In the genomic region with DNA sequence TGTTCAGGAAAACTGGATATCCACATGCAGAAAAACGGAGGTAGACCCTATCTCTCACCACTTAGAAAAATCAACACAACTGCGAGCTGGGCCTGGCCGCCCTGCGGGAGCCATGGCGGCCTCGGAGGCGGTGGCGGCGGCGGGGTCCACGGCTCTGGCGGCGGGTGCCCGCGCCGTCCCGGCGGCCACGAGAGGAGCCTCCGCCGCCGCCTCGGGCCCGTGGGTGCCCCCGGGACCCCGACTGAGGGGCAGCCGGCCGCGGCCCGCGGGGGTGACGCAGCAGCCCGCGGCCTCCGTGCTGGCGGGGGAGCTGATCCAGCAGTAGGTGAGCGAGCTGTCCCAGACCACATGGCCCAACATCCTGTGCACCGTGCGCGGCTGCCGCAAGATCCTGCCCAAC, we compare ENCODE assay signal across 38 cellular contexts.
"Had no signal": no experiment of that assay in that cellular context is flagged by ENCODE, and none has a peak within 500 bp of the region (broad histone marks: within the 10 kb centered on the region; RNA-seq: fewer than 3 reads in every experiment).

No MANE protein-coding gene starts in this region.

- H3K27ac ChIP-seq: adrenal gland, ascending aorta, body of pancreas, brain microvascular endothelial cell, breast epithelium, cardiac muscle cell had no signal

- H3K36me3 ChIP-seq: adrenal gland, ascending aorta, brain microvascular endothelial cell, breast epithelium, cardiac muscle cell had no signal

- H3K4me3 Mint-ChIP-seq: activated naive CD4-positive, alpha-beta T cell treated with anti-CD3 and anti-CD28 coated beads for 36 hours; activated naive CD4-positive, alpha-beta T cell treated with anti-CD3 and anti-CD28 coated beads, Interleukin-2, amount 10 ng/mL, durations not matched to agents 7 days and 5 days; activated naive CD4-positive, alpha-beta T cell treated with anti-CD3 and anti-CD28 coated beads, Interleukin-2, amount 50 U/mL, for 24 hours; activated naive CD8-positive, alpha-beta T cell; activated naive CD8-positive, alpha-beta T cell treated with anti-CD3 and anti-CD28 coated beads for 36 hours; activated naive CD8-positive, alpha-beta T cell treated with anti-CD3 and anti-CD28 coated beads, Interleukin-2, amount 10 ng/mL, durations not matched to agents 7 days and 5 days; activated naive CD8-positive, alpha-beta T cell treated with anti-CD3 and anti-CD28 coated beads, Interleukin-2, amount 50 U/mL, for 24 hours; activated T-cell treated with anti-CD3 and anti-CD28 coated beads, Interleukin-2, amount 50 U/mL, for 24 hours; activated T-cell treated with anti-CD3 and anti-CD28 coated beads, Interleukin-2, amount 50 U/mL, for 4 hours; activated T-cell treated with anti-CD3 and anti-CD28 coated beads, Interleukin-2, amount 50 U/mL, for 72 hours; activated T-helper 1 cell treated with anti-CD3 and anti-CD28 coated beads, Interleukin-12 subunit alpha, Interleukin-12 subunit beta, Interleukin-2, Interleukin-4 antibody, amounts not matched to agents 30 ng/mL and 10 ng/mL and 1 ng/mL, durations not matched to agents 14 hours and 24 hours and 36 hours; activated T-helper 17 cell treated with anti-CD3 and anti-CD28 coated beads, Interleukin-2, amount 50 U/mL, for 72 hours; brain; central memory CD8-positive, alpha-beta T cell had no signal

- DNase-seq: activated effector memory CD4-positive, alpha-beta T cell treated with anti-CD3 and anti-CD28 coated beads, Interleukin-2, amount 50 U/mL, for 16 hours; activated effector memory CD4-positive, alpha-beta T cell treated with Interleukin-2 at 50 U/mL for 16 hours; activated gamma-delta T cell; activated gamma-delta T cell treated with Interleukin-2 at 50 U/mL for 16 hours; activated naive CD4-positive, alpha-beta T cell; activated naive CD4-positive, alpha-beta T cell treated with anti-CD3 and anti-CD28 coated beads for 36 hours; activated naive CD4-positive, alpha-beta T cell treated with anti-CD3 and anti-CD28 coated beads, Interleukin-2, amount 10 ng/mL, durations not matched to agents 7 days and 5 days; activated naive CD4-positive, alpha-beta T cell treated with anti-CD3 and anti-CD28 coated beads, Interleukin-2, amount 50 U/mL, for 16 hours; activated naive CD4-positive, alpha-beta T cell treated with Interleukin-2 at 50 U/mL for 16 hours; activated naive CD8-positive, alpha-beta T cell treated with anti-CD3 and anti-CD28 coated beads for 36 hours; activated naive CD8-positive, alpha-beta T cell treated with anti-CD3 and anti-CD28 coated beads, Interleukin-2, amount 10 ng/mL, durations not matched to agents 7 days and 5 days; activated naive CD8-positive, alpha-beta T cell treated with anti-CD3 and anti-CD28 coated beads, Interleukin-2, amount 50 U/mL, for 24 hours; activated T-cell treated with anti-CD3 and anti-CD28 coated beads for 4 hours; activated T-cell treated with anti-CD3 and anti-CD28 coated beads, Interleukin-2, amount 50 U/mL, for 1 hour; activated T-cell treated with anti-CD3 and anti-CD28 coated beads, Interleukin-2, amount 50 U/mL, for 24 hours; activated T-cell treated with anti-CD3 and anti-CD28 coated beads, Interleukin-2, amount 50 U/mL, for 4 hours; activated T-cell treated with anti-CD3 and anti-CD28 coated beads, Interleukin-2, amount 50 U/mL, for 48 hours; activated T-cell treated with anti-CD3 and anti-CD28 coated beads, Interleukin-2, amount 50 U/mL, for 72 hours; adrenal gland; amniotic stem cell; amygdala; anterior cingulate cortex; aorta; body of pancreas; brain microvascular endothelial cell; caudate nucleus; central memory CD4-positive, alpha-beta T cell; cerebellar nuclear complex had no signal

- H3K4me1 Mint-ChIP-seq: activated naive CD8-positive, alpha-beta T cell treated with anti-CD3 and anti-CD28 coated beads, Interleukin-2, amount 50 U/mL, for 24 hours; activated T-helper 17 cell treated with anti-CD3 and anti-CD28 coated beads, Interleukin-2, amount 50 U/mL, for 72 hours; central memory CD8-positive, alpha-beta T cell had no signal

- H3K9me3 Mint-ChIP-seq: activated naive CD4-positive, alpha-beta T cell treated with anti-CD3 and anti-CD28 coated beads, Interleukin-2, amount 50 U/mL, for 24 hours; activated naive CD8-positive, alpha-beta T cell treated with anti-CD3 and anti-CD28 coated beads for 36 hours; activated T-cell treated with anti-CD3 and anti-CD28 coated beads, Interleukin-2, amount 50 U/mL, for 4 hours; activated T-helper 17 cell treated with anti-CD3 and anti-CD28 coated beads, Interleukin-2, amount 50 U/mL, for 72 hours; central memory CD8-positive, alpha-beta T cell had no signal

- H3K27me3 ChIP-seq: adrenal gland, ascending aorta, body of pancreas, brain microvascular endothelial cell, breast epithelium, cardiac muscle cell had no signal

- H3K9me3 ChIP-seq: adrenal gland, ascending aorta, body of pancreas, breast epithelium had no signal

- H3K27ac Mint-ChIP-seq: activated naive CD4-positive, alpha-beta T cell treated with anti-CD3 and anti-CD28 coated beads for 36 hours; activated naive CD4-positive, alpha-beta T cell treated with anti-CD3 and anti-CD28 coated beads, Interleukin-2, amount 10 ng/mL, durations not matched to agents 7 days and 5 days; activated naive CD4-positive, alpha-beta T cell treated with anti-CD3 and anti-CD28 coated beads, Interleukin-2, amount 50 U/mL, for 24 hours; activated naive CD8-positive, alpha-beta T cell; activated naive CD8-positive, alpha-beta T cell treated with anti-CD3 and anti-CD28 coated beads for 36 hours; activated naive CD8-positive, alpha-beta T cell treated with anti-CD3 and anti-CD28 coated beads, Interleukin-2, amount 10 ng/mL, durations not matched to agents 7 days and 5 days; activated naive CD8-positive, alpha-beta T cell treated with anti-CD3 and anti-CD28 coated beads, Interleukin-2, amount 50 U/mL, for 24 hours; activated T-cell treated with anti-CD3 and anti-CD28 coated beads, Interleukin-2, amount 50 U/mL, for 24 hours; activated T-cell treated with anti-CD3 and anti-CD28 coated beads, Interleukin-2, amount 50 U/mL, for 72 hours; activated T-helper 1 cell treated with anti-CD3 and anti-CD28 coated beads, Interleukin-12 subunit alpha, Interleukin-12 subunit beta, Interleukin-2, Interleukin-4 antibody, amounts not matched to agents 30 ng/mL and 10 ng/mL and 1 ng/mL, durations not matched to agents 14 hours and 24 hours and 36 hours; activated T-helper 17 cell treated with anti-CD3 and anti-CD28 coated beads, Interleukin-2, amount 50 U/mL, for 72 hours; activated T-helper 2 cell treated with anti-CD3 and anti-CD28 coated beads, Interferon-gamma antibody, Interleukin-2, Interleukin-4, amounts not matched to agents 10 μg/mL and 5 μg/mL and 100 μg/mL, durations not matched to agents 14 hours and 24 hours and 36 hours; brain had no signal

- H3K4me1 ChIP-seq: adrenal gland, ascending aorta, body of pancreas, breast epithelium had no signal

- H3K27me3 Mint-ChIP-seq: activated naive CD4-positive, alpha-beta T cell treated with anti-CD3 and anti-CD28 coated beads, Interleukin-2, amount 10 ng/mL, durations not matched to agents 7 days and 5 days; activated naive CD4-positive, alpha-beta T cell treated with anti-CD3 and anti-CD28 coated beads, Interleukin-2, amount 50 U/mL, for 24 hours; activated naive CD8-positive, alpha-beta T cell; activated naive CD8-positive, alpha-beta T cell treated with anti-CD3 and anti-CD28 coated beads for 36 hours; activated naive CD8-positive, alpha-beta T cell treated with anti-CD3 and anti-CD28 coated beads, Interleukin-2, amount 10 ng/mL, durations not matched to agents 7 days and 5 days; activated naive CD8-positive, alpha-beta T cell treated with anti-CD3 and anti-CD28 coated beads, Interleukin-2, amount 50 U/mL, for 24 hours; activated T-cell treated with anti-CD3 and anti-CD28 coated beads, Interleukin-2, amount 50 U/mL, for 24 hours; activated T-helper 17 cell treated with anti-CD3 and anti-CD28 coated beads, Interleukin-2, amount 50 U/mL, for 72 hours; central memory CD8-positive, alpha-beta T cell had no signal

- ATAC-seq: activated naive CD8-positive, alpha-beta T cell treated with anti-CD3 and anti-CD28 coated beads, Interleukin-2, amount 50 U/mL, for 24 hours; activated T-cell treated with anti-CD3 and anti-CD28 coated beads, Interleukin-2, amount 50 U/mL, for 4 hours; activated T-cell treated with anti-CD3 and anti-CD28 coated beads, Interleukin-2, amount 50 U/mL, for 72 hours; activated T-helper 17 cell treated with anti-CD3 and anti-CD28 coated beads, Interleukin-2, amount 50 U/mL, for 72 hours; body of pancreas had no signal

- H3K4me3 ChIP-seq: adrenal gland, ascending aorta, body of pancreas, breast epithelium, cardiac muscle cell had no signal
